8 cellular contexts compared by ENCODE assay signal in the genomic region with DNA sequence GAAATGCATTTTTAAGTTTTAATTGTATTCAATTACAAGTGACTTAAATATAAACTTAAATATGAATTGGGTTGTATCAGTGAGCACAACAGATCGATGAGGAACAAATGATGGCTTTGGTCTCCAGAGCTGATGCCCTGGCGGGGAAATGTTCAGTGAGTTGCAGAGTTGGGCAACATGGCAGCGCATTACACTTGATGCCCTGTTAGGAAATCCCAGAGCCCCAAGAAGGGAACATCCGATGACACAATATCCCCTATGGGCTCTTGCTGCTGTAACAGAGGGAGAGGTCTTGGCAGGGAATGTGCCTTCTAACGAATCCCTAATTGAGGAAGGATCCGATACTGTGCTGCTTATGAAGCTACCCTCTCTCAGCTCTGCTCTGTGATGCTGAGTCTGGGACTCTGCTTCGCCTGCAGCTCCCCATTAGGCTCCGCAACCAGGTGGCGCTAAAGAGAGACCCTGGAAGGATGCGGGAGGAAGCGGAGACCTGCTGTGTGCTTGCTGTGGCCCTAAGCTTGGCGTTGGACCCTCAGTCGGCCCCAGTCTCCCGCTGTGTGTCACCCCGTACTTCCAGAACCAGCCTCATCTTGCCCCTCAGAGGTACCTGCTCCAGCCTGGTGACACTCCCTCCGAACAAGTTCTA. TPM values are rescaled to one million over a fixed set of nuclear protein-coding genes. Genes with fewer than 3 reads are reported as not detected.
DNase-seq lines count a peak whose midpoint lies in the region; ATAC-seq and TF ChIP-seq lines count a peak whose summit lies in the region.

No MANE protein-coding gene starts in this region.

- 21 to 38% (median 29%) methylated on average over 13 to 16 of the region's 16 CpGs for WGBS in stomach, 5 donors

- DNase-seq in AG08396 (ENCODE audit: low spot score), result peak; percentile 35
- peak; percentile 25 for DNase-seq in GM19238 (ENCODE audit: insufficient read length, low spot score)
- peak; percentile 27 for DNase-seq in NCI-H1092 (lab: John Stamatoyannopoulos, UW)
- DNase-seq in activated CD4-positive, alpha-beta T cell treated with anti-CD3 and anti-CD28 coated beads for 1 hour, result peak; percentile 21
- DNase-seq in dorsolateral prefrontal cortex, result peak in 5 of 10 donors; percentile 13 to 55 (median 33)
- peak in 1 of 2 experiments; percentile 55 for DNase-seq in mesothelial cell of epicardium (ENCODE audit: low spot score in 2 of 2, unreplicated experiment in 2 of 2)
- DNase-seq in stomach, result peak; percentile 56

- no peak overlapping the region for H3K27ac Mint-ChIP-seq in mesothelial cell of epicardium

- peaks cover 0 to 8% (median 0%) of the 10 kb centered on the region in 4 donors for H3K9me3 ChIP-seq in stomach

- peaks cover 20% of the 10 kb centered on the region for H3K9me3 Mint-ChIP-seq in mesothelial cell of epicardium

- H3K27me3 ChIP-seq in dorsolateral prefrontal cortex (peaks cover 0 to 68% (median 25%) of the 10 kb centered on the region in 45 donors), stomach (peaks cover 0 to 9% (median 0%) of the 10 kb centered on the region in 3 donors)

- TF ChIP-seq POLR2A in stomach (IDR thresholded peaks at IDR 0.05), result no peak

- no peak overlapping the region for H3K27ac ChIP-seq in dorsolateral prefrontal cortex
- H3K27ac ChIP-seq in stomach, result no peak overlapping the region

- no peak overlapping the region for H3K4me3 Mint-ChIP-seq in mesothelial cell of epicardium

- H3K36me3 Mint-ChIP-seq in mesothelial cell of epicardium, result no peaks in the 10 kb centered on the region

- no peak for ATAC-seq in HG02610 (IDR thresholded peaks at IDR 0.05; ENCODE audit: unreplicated experiment)

- H3K27me3 Mint-ChIP-seq in mesothelial cell of epicardium (ENCODE audit: low read depth), result no peaks in the 10 kb centered on the region

- TF ChIP-seq CTCF in dorsolateral prefrontal cortex (IDR thresholded peaks at IDR 0.05 in 54 of 56, conservative IDR thresholded peaks at IDR 0.05 in 2 of 56; ENCODE audit: low read depth in 1 of 56, partially characterized antibody in 56 of 56) (peak in 49 of 56 donors; percentile 14 to 67 (median 41)), mesothelial cell of epicardium (IDR thresholded peaks at IDR 0.05; ENCODE audit: unreplicated experiment) (peak; percentile 22), stomach (IDR thresholded peaks at IDR 0.05) (peak in 4 of 7 experiments; percentile 14 to 34 (median 24))

- no peaks in the 10 kb centered on the region for H3K36me3 ChIP-seq in stomach

- H3K4me3 ChIP-seq in dorsolateral prefrontal cortex, result no peak overlapping the region
- H3K4me3 ChIP-seq in stomach, result no peak overlapping the region

- no peaks in the 10 kb centered on the region for H3K4me1 Mint-ChIP-seq in mesothelial cell of epicardium

- TF ChIP-seq EP300 in stomach (IDR thresholded peaks at IDR 0.05), result no peak

- H3K4me1 ChIP-seq in stomach, result no peaks in the 10 kb centered on the region

- intact Hi-C loops in dorsolateral prefrontal cortex (cut with DNase I), result loop anchor here (5.0 kb wide), 1 partner anchor 505 kb away; a partner anchor contains a TSS
- intact Hi-C loops in stomach (cut with DNase I; ENCODE audit: low total_unique reads), result no loop called here

RNA-seq across cellular contexts. Expression of a gene that starts 38.9 kb away (rescaled TPM):
- total RNA-seq in dorsolateral prefrontal cortex (100 to 1,000 TPM; 115 to 252 (median 187) TPM), mesothelial cell of epicardium (149 to 156 TPM (median 155 TPM) in 3 replicates), stomach (100 to 1,000 TPM; 109 to 367 (median 223) TPM)
- polyA plus RNA-seq in stomach, result 100 to 1,000 TPM in 2 of 3 donors, 10 to 100 TPM in 1; 77.6 to 195 (median 133) TPM
